ENCODE assay signal across 18 cellular contexts in genomic region chr2:16629044-16629443, GRCh38. TPM values are rescaled to one million over a fixed set of nuclear protein-coding genes. Genes with fewer than 3 reads are reported as not detected.
A peak's percentile ranks its signal among the peaks of the same experiment; 100 is the strongest.
DNase-seq lines count a peak whose midpoint lies in the region; ATAC-seq and TF ChIP-seq lines count a peak whose summit lies in the region.
"Had no signal": no experiment of that assay in that cellular context is flagged by ENCODE, and none has a peak within 500 bp of the region (broad histone marks: within the 10 kb centered on the region; RNA-seq: fewer than 3 reads in every experiment).

No MANE protein-coding gene starts in this region.

- H3K9me3 Mint-ChIP-seq in activated B cell treated with CpG ODN at 0.5 μM for 24 hours (no peaks in the 10 kb centered on the region), naive B cell (no peaks in the 10 kb centered on the region)

- no peaks in the 10 kb centered on the region for H3K9me3 ChIP-seq in IMR-90 (ENCODE audit: control insufficient read depth, insufficient read depth, low read length)
- H3K9me3 ChIP-seq: suprapubic skin had no signal

- H3K14ac ChIP-seq in IMR-90 (replicated peaks; ENCODE audit: low read depth, low read length) = no peak overlapping the region

- no peak overlapping the region for H3K27ac ChIP-seq in IMR-90 (ENCODE audit: insufficient read depth, low read length)
- H3K27ac ChIP-seq in temporal lobe (ENCODE audit: low read depth, low read length) = peak overlapping the region; percentile 2
- H3K27ac ChIP-seq: suprapubic skin had no signal

- H3K27me3 Mint-ChIP-seq in activated B cell treated with CpG ODN at 0.5 μM for 24 hours (no peaks in the 10 kb centered on the region), naive B cell (no peaks in the 10 kb centered on the region)

- H3K4me3 Mint-ChIP-seq in activated B cell treated with CpG ODN at 0.5 μM for 24 hours (peak overlapping the region; percentile 13), naive B cell (peak overlapping the region in 5 of 8 donors; percentile 12 to 82 (median 57))
- H3K4me3 Mint-ChIP-seq: activated naive CD8-positive, alpha-beta T cell had no signal

- H3K4me1 ChIP-seq in IMR-90 (ENCODE audit: control insufficient read depth, insufficient read depth, low read length) = peaks cover 32% of the 10 kb centered on the region

- no peak for TF ChIP-seq POLR2A in IMR-90 (IDR thresholded peaks at IDR 0.05; ENCODE audit: low read depth, low read length)

- H2AK9ac ChIP-seq in IMR-90 (replicated peaks; ENCODE audit: low read depth, low read length, poor library complexity) = no peak overlapping the region

- H2AK5ac ChIP-seq in IMR-90 (ENCODE audit: low read depth, low read length) = no peak overlapping the region

- in situ Hi-C loops in IMR-90 (cut with MboI; ENCODE audit: low sequenced_read_pairs) = no loop called here

- H3K4me2 ChIP-seq in IMR-90 (ENCODE audit: low read depth, low read length) = no peak overlapping the region

- no peaks in the 10 kb centered on the region for H3K79me1 ChIP-seq in IMR-90 (ENCODE audit: low read depth in 1 of 2, low read length in 2 of 2)

- ATAC-seq in IMR-90 (ENCODE audit: low read depth) (no peak), activated B cell treated with CpG ODN at 0.5 μM for 24 hours (ENCODE audit: low read depth) (no peak), naive B cell (ENCODE audit: low read depth in 2 of 2) (no peak), HG03457 (IDR thresholded peaks at IDR 0.05; ENCODE audit: unreplicated experiment) (no peak), HG03571 (IDR thresholded peaks at IDR 0.05; ENCODE audit: unreplicated experiment) (no peak)
- ATAC-seq: left colon had no signal

- DNase-seq in IMR-90 = no peak
- DNase-seq in activated B cell treated with CpG ODN at 0.5 μM for 24 hours = no peak
- DNase-seq in naive B cell = no peak
- no peak for DNase-seq in HuH-7.5 (ENCODE audit: low spot score)
- no peak for DNase-seq in activated T-cell treated with anti-CD3 and anti-CD28 coated beads, Interleukin-2, amount 50 U/mL, for 1 hour
- DNase-seq: activated CD4-positive, alpha-beta T cell treated with anti-CD3 and anti-CD28 coated beads for 48 hours; GOT3; left colon; midbrain; NCI-H1436; NCI-H524; stimulated activated CD8-positive, alpha-beta memory T cell treated with anti-CD3 and anti-CD28 coated beads, Interleukin-4, amount 100 ng/mL, for 48 hours had no signal

- H3K27me3 ChIP-seq in IMR-90 (ENCODE audit: control insufficient read depth, insufficient read depth, low read length) = no peaks in the 10 kb centered on the region
- H3K27me3 ChIP-seq: suprapubic skin had no signal

- no peak overlapping the region for H2BK120ac ChIP-seq in IMR-90 (ENCODE audit: low read depth, low read length)

- intact Hi-C loops in IMR-90 (cut with micrococcal nuclease) = loop anchor here (10.0 kb wide), 1 partner anchor 894 kb away; no protein-coding TSS in a partner anchor
- intact Hi-C loops in activated B cell treated with CpG ODN at 0.5 μM for 24 hours (cut with micrococcal nuclease) = loop anchor here (5.0 kb wide), 2 partner anchors 113 to 318 kb away; no protein-coding TSS in a partner anchor

- TF ChIP-seq CTCF in IMR-90 (conservative IDR thresholded peaks at IDR 0.05; ENCODE audit: low read depth, low read length) (no peak), activated B cell treated with CpG ODN at 0.5 μM for 24 hours (IDR thresholded peaks at IDR 0.05) (no peak)

- BruUV-seq in IMR-90 (replicated peaks; lab: Mats Ljungman, UMichigan) = no TSS peak

- no peak overlapping the region for H3K4ac ChIP-seq in IMR-90 (ENCODE audit: low read depth, low read length)

- H2AFZ ChIP-seq in IMR-90 (replicated peaks; ENCODE audit: low read length, poor library complexity) = no peak overlapping the region

- H3K56ac ChIP-seq in IMR-90 (ENCODE audit: extremely low read depth, insufficient read depth, low read length) = no peak overlapping the region

- H3K36me3 ChIP-seq in IMR-90 (ENCODE audit: control insufficient read depth, insufficient read depth, low read length) = no peaks in the 10 kb centered on the region
- H3K36me3 ChIP-seq: suprapubic skin had no signal

- H2BK5ac ChIP-seq in IMR-90 (ENCODE audit: low read depth, low read length, poor library complexity, severe bottlenecking) = no peak overlapping the region

- H4K8ac ChIP-seq in IMR-90 (ENCODE audit: low read depth in 2 of 2, low read length in 2 of 2) = no peak overlapping the region

- no peak overlapping the region for H3K23ac ChIP-seq in IMR-90 (ENCODE audit: low read depth, low read length)

- dilution Hi-C loops in IMR-90 (cut with HindIII; ENCODE audit: low sequenced_read_pairs, unreplicated experiment) = no loop called here

- H3K18ac ChIP-seq in IMR-90 (ENCODE audit: low read depth, low read length) = peak overlapping the region; percentile 35; the same call in 1 of the 2 replicates

- H4K5ac ChIP-seq in IMR-90 (ENCODE audit: low read depth, low read length) = no peak overlapping the region

- no peak overlapping the region for H2BK15ac ChIP-seq in IMR-90 (ENCODE audit: low read depth, low read length)

- no peak overlapping the region for H2BK20ac ChIP-seq in IMR-90 (ENCODE audit: low read depth, low read length)

- H3K9me1 ChIP-seq in IMR-90 (ENCODE audit: insufficient read depth, low read length) = peaks cover 4% of the 10 kb centered on the region; the same call in 1 of the 2 replicates

- H3K9ac ChIP-seq in IMR-90 (ENCODE audit: low read depth, low read length) = no peak overlapping the region

- peak overlapping the region; percentile 94 for H3K27ac Mint-ChIP-seq in activated B cell treated with CpG ODN at 0.5 μM for 24 hours
- H3K27ac Mint-ChIP-seq in naive B cell = peak overlapping the region; percentile 86 to 94 (median 91)
- H3K27ac Mint-ChIP-seq: activated naive CD8-positive, alpha-beta T cell had no signal

- 80% methylated on average over 1 of the region's 5 CpGs; no CpG with 5 or more reads in 1 of the 2 experiments for WGBS in IMR-90 (ENCODE audit: extremely low coverage in 2 of 2, insufficient read length in 1 of 2), 2 experiments

- CTCF ChIA-PET in IMR-90 (lab: Yijun Ruan, JAX) (interaction anchor here (1.3 kb wide), 1 partner anchor 12 kb away, joined by 3 read pairs; no protein-coding TSS in a partner anchor), activated B cell treated with CpG ODN at 0.5 μM for 24 hours (lab: Charles Lee) (interaction anchor here (0.9 to 5.8 kb wide), 6 partner anchors 15 to 127 kb away, joined by 3 to 65 read pairs (median 8); no protein-coding TSS in a partner anchor)

- no peak overlapping the region for H3K4me3 ChIP-seq in IMR-90 (ENCODE audit: insufficient read depth, low read depth, low read length)
- H3K4me3 ChIP-seq: suprapubic skin had no signal

- H4K91ac ChIP-seq in IMR-90 (ENCODE audit: insufficient read depth, low read depth, low read length) = no peak overlapping the region

- H3K36me3 Mint-ChIP-seq in activated B cell treated with CpG ODN at 0.5 μM for 24 hours (ENCODE audit: low read depth) = peaks cover 41% of the 10 kb centered on the region
- no peaks in the 10 kb centered on the region for H3K36me3 Mint-ChIP-seq in naive B cell
- H3K36me3 Mint-ChIP-seq: activated naive CD8-positive, alpha-beta T cell had no signal

- H3K4me1 Mint-ChIP-seq in activated B cell treated with CpG ODN at 0.5 μM for 24 hours = peaks cover 99% of the 10 kb centered on the region
- peaks cover 86 to 100% (median 96%) of the 10 kb centered on the region in 3 donors for H3K4me1 Mint-ChIP-seq in naive B cell

- TF ChIP-seq RAD21 in IMR-90 (IDR thresholded peaks at IDR 0.05; ENCODE audit: low read length) = no peak

- POLR2A ChIA-PET in IMR-90 (lab: Charles Lee; ENCODE audit: unreplicated experiment) (no interaction called here), activated B cell treated with CpG ODN at 0.5 μM for 24 hours (lab: Charles Lee) (interaction anchor here (5.4 to 7.7 kb wide), 2 partner anchors 28 to 36 kb away, joined by 33 to 84 read pairs; partner anchors contain the start of gene CYRIA)

- no peaks in the 10 kb centered on the region for H4K20me1 ChIP-seq in IMR-90 (ENCODE audit: insufficient read depth, low read length)

TF ChIP-seq in IMR-90, 13 proteins besides CTCF, POLR2A, EP300 and RAD21 (continues in another document):
- TF ChIP-seq MXI1 (IDR thresholded peaks at IDR 0.05; ENCODE audit: borderline replicate concordance, low read depth, low read length) (no peak), MAFK (IDR thresholded peaks at IDR 0.05; ENCODE audit: low read depth, low read length) (no peak), USF2 (IDR thresholded peaks at IDR 0.05; ENCODE audit: low read depth, low read length) (no peak), RCOR1 (IDR thresholded peaks at IDR 0.05; ENCODE audit: insufficient replicate concordance, low read length) (no peak), CHD1 (IDR thresholded peaks at IDR 0.05; ENCODE audit: low read depth, low read length) (no peak), FOS (IDR thresholded peaks at IDR 0.05; ENCODE audit: low read depth, low read length) (no peak), BHLHE40 (IDR thresholded peaks at IDR 0.05; ENCODE audit: low read depth, low read length) (no peak), MAZ (IDR thresholded peaks at IDR 0.05; ENCODE audit: borderline replicate concordance, low read depth, low read length) (no peak), ELK1 (IDR thresholded peaks at IDR 0.05; ENCODE audit: borderline replicate concordance, low read depth, low read length) (no peak), SMC3 (IDR thresholded peaks at IDR 0.05; ENCODE audit: low read depth, low read length) (no peak)

RNA-seq across cellular contexts. Expression of gene CYRIA, which starts 36.6 kb away (rescaled TPM):
- 1.7 and 3.8 TPM in 2 replicates for total RNA-seq in IMR-90 (2012; rRNA removed)
- 1.1 and 1.7 TPM in 2 replicates for polyA plus RNA-seq in IMR-90 (2012; rRNA removed)
- 0.36 and 0.37 TPM in 2 replicates for polyA plus RNA-seq in IMR-90 (2012; cell fraction: cytosol; rRNA removed)
- polyA plus RNA-seq in IMR-90 (2012; cell fraction: nucleus; rRNA removed; ENCODE audit: low replicate concordance) = 0.30 and 3.4 TPM in 2 replicates
- 72.7 and 76.1 TPM in 2 replicates for total RNA-seq in activated B cell treated with CpG ODN at 0.5 μM for 24 hours
- 10 to 100 TPM; 14.7 to 24.5 (median 17.6) TPM for polyA plus RNA-seq in naive B cell (ENCODE audit: low read depth in 6 of 6)
- 189 TPM for total RNA-seq in temporal lobe
- total RNA-seq: HT-29 had no signal

Comparison
In these comparisons a context has a peak if more than half of its experiments do, and no peak if none do; other contexts are left out.
1. RNA of gene CYRIA, which starts 36.6 kb away (total RNA-seq): 189 TPM in temporal lobe (single experiment) and 72.7 to 76.1 TPM in activated B cell treated with CpG ODN at 0.5 μM for 24 hours; 1.7 to 3.8 TPM in IMR-90; every median in the first group is over 10 times any median in the second.